ENCODE assay signal across 14 cellular contexts in genomic region chr6:34065470-34066283, GRCh38.
DNase-seq lines count a peak whose midpoint lies in the region; ATAC-seq and TF ChIP-seq lines count a peak whose summit lies in the region.
"Had no signal": no experiment of that assay in that cellular context is flagged by ENCODE, and none has a peak within 500 bp of the region (broad histone marks: within the 10 kb centered on the region; RNA-seq: fewer than 3 reads in every experiment).

No MANE protein-coding gene starts in this region.

- H3K4me3 ChIP-seq in SK-N-SH (ENCODE audit: low read depth in 2 of 2, low read length in 1 of 2) (no peak overlapping the region), fibroblast of the aortic adventitia (ENCODE audit: low read depth, low read length) (no peak overlapping the region), ascending aorta (no peak overlapping the region)
- H3K4me3 ChIP-seq: SK-N-MC had no signal

- intact Hi-C loops in ascending aorta (cut with DNase I): no loop called here

- H3K36me3 ChIP-seq in SK-N-SH (replicated peaks in 1 of 2; ENCODE audit: control insufficient read depth in 1 of 2, insufficient read depth in 2 of 2, low read length in 1 of 2): no peaks in the 10 kb centered on the region
- no peaks in the 10 kb centered on the region for H3K36me3 ChIP-seq in ascending aorta

- TF ChIP-seq RAD21 in SK-N-SH (IDR thresholded peaks at IDR 0.05; ENCODE audit: low read length): no peak

- no peaks in the 10 kb centered on the region for H3F3A ChIP-seq in SK-N-SH (replicated peaks; ENCODE audit: insufficient read depth)

- 28% methylated on average over 20 of the region's 26 CpGs for WGBS in SK-N-SH (ENCODE audit: low lambda C conversion rate)

- H3K9ac ChIP-seq in SK-N-SH: no peak overlapping the region

- peak; percentile 54 for DNase-seq in SK-N-SH
- peak; percentile 61 to 83 for DNase-seq in NCI-H446 (lab: John Stamatoyannopoulos, UW)
- peak; percentile 11 for DNase-seq in fibroblast of the aortic adventitia (ENCODE audit: low read depth)
- peak; percentile 23 for DNase-seq in superior temporal gyrus (ENCODE audit: extremely low spot score)
- no peak for DNase-seq in ascending aorta (ENCODE audit: low spot score in 2 of 2)
- DNase-seq in T-helper 1 cell: no peak
- DNase-seq: activated T-cell treated with anti-CD3 and anti-CD28 coated beads, Interleukin-2, amount 50 U/mL, for 1 hour; Calu3; effector memory CD8-positive, alpha-beta T cell; NCI-H1436 treated with DMSO at 0.1 percent for 48 hours; stimulated activated naive CD4-positive, alpha-beta T cell treated with Interleukin-2 at 50 U/mL for 16 hours had no signal

- peaks cover 0 to 11% of the 10 kb centered on the region in 2 experiments; a peak in 1 of 4 replicates for H3K4me1 ChIP-seq in SK-N-SH (ENCODE audit: control insufficient read depth in 1 of 2, insufficient read depth in 2 of 2, low read depth in 1 of 2, low read length in 1 of 2)
- no peaks in the 10 kb centered on the region for H3K4me1 ChIP-seq in ascending aorta

- H3K9me2 ChIP-seq in SK-N-SH: no peaks in the 10 kb centered on the region

- no peak for TF ChIP-seq EP300 in SK-N-SH (IDR thresholded peaks at IDR 0.05; ENCODE audit: borderline replicate concordance in 1 of 2, low read depth in 1 of 2, low read length in 1 of 2)

- no peak overlapping the region for H3K4me2 ChIP-seq in SK-N-SH

- no peak for ATAC-seq in SK-N-SH treated with all-trans-retinoic acid at 6 μM for 48 hours
- ATAC-seq in GM21381 (IDR thresholded peaks at IDR 0.05; ENCODE audit: unreplicated experiment): no peak
- ATAC-seq: effector memory CD8-positive, alpha-beta T cell had no signal

- H3K9me3 ChIP-seq in SK-N-SH (no peaks in the 10 kb centered on the region), ascending aorta (no peaks in the 10 kb centered on the region)

- no peak overlapping the region for H2AFZ ChIP-seq in SK-N-SH (ENCODE audit: low read depth)

- no peaks in the 10 kb centered on the region for H4K20me1 ChIP-seq in SK-N-SH (ENCODE audit: insufficient read depth)

- no peak overlapping the region for H3K27ac ChIP-seq in SK-N-SH (ENCODE audit: low read depth in 2 of 2, low read length in 1 of 2)
- no peak overlapping the region for H3K27ac ChIP-seq in ascending aorta
- H3K27ac ChIP-seq: SK-N-MC had no signal

- H3K27me3 ChIP-seq in SK-N-SH (ENCODE audit: insufficient read depth) (peaks cover 8% of the 10 kb centered on the region), ascending aorta (peaks cover 4% of the 10 kb centered on the region)

- no peaks in the 10 kb centered on the region for H3K79me2 ChIP-seq in SK-N-SH (ENCODE audit: insufficient read depth)

- CTCF ChIA-PET in SK-N-SH (lab: Yijun Ruan, JAX): interaction anchor here (1.2 to 6.2 kb wide), 2 partner anchors 11 to 38 kb away, joined by 4 to 38 read pairs; no protein-coding TSS in a partner anchor

- TF ChIP-seq CTCF in SK-N-SH (IDR thresholded peaks at IDR 0.05): no peak
- no peak for TF ChIP-seq CTCF in fibroblast of the aortic adventitia (IDR thresholded peaks at IDR 0.05; ENCODE audit: insufficient read depth, low read length)
- no peak for TF ChIP-seq CTCF in ascending aorta (IDR thresholded peaks at IDR 0.05)

- POLR2A ChIA-PET in SK-N-SH (lab: Yijun Ruan, JAX): interaction anchor here (1.0 kb wide), 1 partner anchor 10 kb away, joined by 4 read pairs; no protein-coding TSS in a partner anchor

TF ChIP-seq in SK-N-SH, 30 proteins besides CTCF, POLR2A, EP300 and RAD21:
- no peak for TF ChIP-seq JUND (IDR thresholded peaks at IDR 0.05)

TF ChIP-seq in SK-N-SH treated with all-trans-retinoic acid at 6 μM for 48 hours, 23 proteins besides CTCF, POLR2A, EP300 and RAD21:
- TF ChIP-seq, protein P1, sequence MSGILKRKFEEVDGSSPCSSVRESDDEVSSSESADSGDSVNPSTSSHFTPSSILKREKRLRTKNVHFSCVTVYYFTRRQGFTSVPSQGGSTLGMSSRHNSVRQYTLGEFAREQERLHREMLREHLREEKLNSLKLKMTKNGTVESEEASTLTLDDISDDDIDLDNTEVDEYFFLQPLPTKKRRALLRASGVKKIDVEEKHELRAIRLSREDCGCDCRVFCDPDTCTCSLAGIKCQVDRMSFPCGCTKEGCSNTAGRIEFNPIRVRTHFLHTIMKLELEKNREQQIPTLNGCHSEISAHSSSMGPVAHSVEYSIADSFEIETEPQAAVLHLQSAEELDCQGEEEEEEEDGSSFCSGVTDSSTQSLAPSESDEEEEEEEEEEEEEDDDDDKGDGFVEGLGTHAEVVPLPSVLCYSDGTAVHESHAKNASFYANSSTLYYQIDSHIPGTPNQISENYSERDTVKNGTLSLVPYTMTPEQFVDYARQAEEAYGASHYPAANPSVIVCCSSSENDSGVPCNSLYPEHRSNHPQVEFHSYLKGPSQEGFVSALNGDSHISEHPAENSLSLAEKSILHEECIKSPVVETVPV (CRISPR knock-in tag; IDR thresholded peaks at IDR 0.05): no peak
- no peak for TF ChIP-seq ZNF8 (CRISPR knock-in tag; IDR thresholded peaks at IDR 0.05)
- TF ChIP-seq BACH2 (CRISPR knock-in tag; IDR thresholded peaks at IDR 0.05; ENCODE audit: borderline replicate concordance): no peak
- no peak for TF ChIP-seq SNAI2 (CRISPR knock-in tag; IDR thresholded peaks at IDR 0.05)
- no peak for TF ChIP-seq RARB (CRISPR knock-in tag; IDR thresholded peaks at IDR 0.05)
- TF ChIP-seq, protein P2, sequence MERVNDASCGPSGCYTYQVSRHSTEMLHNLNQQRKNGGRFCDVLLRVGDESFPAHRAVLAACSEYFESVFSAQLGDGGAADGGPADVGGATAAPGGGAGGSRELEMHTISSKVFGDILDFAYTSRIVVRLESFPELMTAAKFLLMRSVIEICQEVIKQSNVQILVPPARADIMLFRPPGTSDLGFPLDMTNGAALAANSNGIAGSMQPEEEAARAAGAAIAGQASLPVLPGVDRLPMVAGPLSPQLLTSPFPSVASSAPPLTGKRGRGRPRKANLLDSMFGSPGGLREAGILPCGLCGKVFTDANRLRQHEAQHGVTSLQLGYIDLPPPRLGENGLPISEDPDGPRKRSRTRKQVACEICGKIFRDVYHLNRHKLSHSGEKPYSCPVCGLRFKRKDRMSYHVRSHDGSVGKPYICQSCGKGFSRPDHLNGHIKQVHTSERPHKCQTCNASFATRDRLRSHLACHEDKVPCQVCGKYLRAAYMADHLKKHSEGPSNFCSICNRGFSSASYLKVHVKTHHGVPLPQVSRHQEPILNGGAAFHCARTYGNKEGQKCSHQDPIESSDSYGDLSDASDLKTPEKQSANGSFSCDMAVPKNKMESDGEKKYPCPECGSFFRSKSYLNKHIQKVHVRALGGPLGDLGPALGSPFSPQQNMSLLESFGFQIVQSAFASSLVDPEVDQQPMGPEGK (CRISPR knock-in tag; IDR thresholded peaks at IDR 0.05; ENCODE audit: borderline replicate concordance): no peak
- no peak for TF ChIP-seq POU6F1 (CRISPR knock-in tag; IDR thresholded peaks at IDR 0.05; ENCODE audit: borderline replicate concordance, low read depth)
- no peak for TF ChIP-seq TOX (CRISPR knock-in tag; IDR thresholded peaks at IDR 0.05; ENCODE audit: borderline replicate concordance)
- no peak for TF ChIP-seq ZFP3 (CRISPR knock-in tag; IDR thresholded peaks at IDR 0.05)
- TF ChIP-seq, protein P3, sequence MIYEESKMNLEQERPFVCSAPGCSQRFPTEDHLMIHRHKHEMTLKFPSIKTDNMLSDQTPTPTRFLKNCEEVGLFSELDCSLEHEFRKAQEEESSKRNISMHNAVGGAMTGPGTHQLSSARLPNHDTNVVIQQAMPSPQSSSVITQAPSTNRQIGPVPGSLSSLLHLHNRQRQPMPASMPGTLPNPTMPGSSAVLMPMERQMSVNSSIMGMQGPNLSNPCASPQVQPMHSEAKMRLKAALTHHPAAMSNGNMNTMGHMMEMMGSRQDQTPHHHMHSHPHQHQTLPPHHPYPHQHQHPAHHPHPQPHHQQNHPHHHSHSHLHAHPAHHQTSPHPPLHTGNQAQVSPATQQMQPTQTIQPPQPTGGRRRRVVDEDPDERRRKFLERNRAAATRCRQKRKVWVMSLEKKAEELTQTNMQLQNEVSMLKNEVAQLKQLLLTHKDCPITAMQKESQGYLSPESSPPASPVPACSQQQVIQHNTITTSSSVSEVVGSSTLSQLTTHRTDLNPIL (CRISPR knock-in tag; IDR thresholded peaks at IDR 0.05; ENCODE audit: low read depth): no peak
- no peak for TF ChIP-seq ARNTL (CRISPR knock-in tag; IDR thresholded peaks at IDR 0.05; ENCODE audit: borderline replicate concordance, low read depth)
- TF ChIP-seq TCF4 (CRISPR knock-in tag; IDR thresholded peaks at IDR 0.05; ENCODE audit: borderline replicate concordance): no peak

Comparison
In these comparisons a context has a peak if more than half of its experiments do, and no peak if none do; other contexts are left out.
1. DNase-seq: peak in SK-N-SH (single experiment), NCI-H446 (2 of 2), fibroblast of the aortic adventitia (single experiment) and superior temporal gyrus (single experiment); none in ascending aorta (0 of 2) and T-helper 1 cell (0 of 5).